ENCODE assay signal across 2 cellular contexts in genomic region chr17:3918372-3919122, GRCh38.
TF ChIP-seq lines count a peak whose summit lies in the region.

No MANE protein-coding gene starts in this region.

TF ChIP-seq in HCT116, 20 proteins besides CTCF, POLR2A, EP300 and RAD21:
- no peak for TF ChIP-seq ZNF274 (IDR thresholded peaks at IDR 0.05; ENCODE audit: low read depth, low read length)
TF ChIP-seq in HCT116: peak in this region for 0.

TF ChIP-seq in H1, 55 proteins besides CTCF, POLR2A, EP300 and RAD21:
- no peak for TF ChIP-seq RBBP5 (IDR thresholded peaks at IDR 0.05; ENCODE audit: borderline replicate concordance, low read depth, low read length)
- no peak for TF ChIP-seq NRF1 (IDR thresholded peaks at IDR 0.05; ENCODE audit: low read depth, low read length)
- no peak for TF ChIP-seq EGR1 (IDR thresholded peaks at IDR 0.05; ENCODE audit: borderline replicate concordance, low read depth, low read length)
- no peak for TF ChIP-seq BRCA1 (IDR thresholded peaks at IDR 0.05; ENCODE audit: low read depth, low read length)
- TF ChIP-seq GTF2F1 (IDR thresholded peaks at IDR 0.05; ENCODE audit: borderline replicate concordance, low read depth, low read length), result no peak
- TF ChIP-seq TBP (IDR thresholded peaks at IDR 0.05; ENCODE audit: low read depth, low read length), result no peak
- TF ChIP-seq RNF2 (IDR thresholded peaks at IDR 0.05; ENCODE audit: borderline replicate concordance, low read depth, low read length, missing control alignments, poor library complexity, severe bottlenecking), result no peak
- no peak for TF ChIP-seq EZH2 (IDR thresholded peaks at IDR 0.05; ENCODE audit: low read depth, low read length, severe bottlenecking)
- TF ChIP-seq SP4 (IDR thresholded peaks at IDR 0.05; ENCODE audit: low read length), result no peak
- no peak for TF ChIP-seq ZNF274 (IDR thresholded peaks at IDR 0.05; ENCODE audit: borderline replicate concordance, extremely low read depth, low read length)
